Comparison of ENCODE assay signal across 9 cellular contexts in the genomic region with DNA sequence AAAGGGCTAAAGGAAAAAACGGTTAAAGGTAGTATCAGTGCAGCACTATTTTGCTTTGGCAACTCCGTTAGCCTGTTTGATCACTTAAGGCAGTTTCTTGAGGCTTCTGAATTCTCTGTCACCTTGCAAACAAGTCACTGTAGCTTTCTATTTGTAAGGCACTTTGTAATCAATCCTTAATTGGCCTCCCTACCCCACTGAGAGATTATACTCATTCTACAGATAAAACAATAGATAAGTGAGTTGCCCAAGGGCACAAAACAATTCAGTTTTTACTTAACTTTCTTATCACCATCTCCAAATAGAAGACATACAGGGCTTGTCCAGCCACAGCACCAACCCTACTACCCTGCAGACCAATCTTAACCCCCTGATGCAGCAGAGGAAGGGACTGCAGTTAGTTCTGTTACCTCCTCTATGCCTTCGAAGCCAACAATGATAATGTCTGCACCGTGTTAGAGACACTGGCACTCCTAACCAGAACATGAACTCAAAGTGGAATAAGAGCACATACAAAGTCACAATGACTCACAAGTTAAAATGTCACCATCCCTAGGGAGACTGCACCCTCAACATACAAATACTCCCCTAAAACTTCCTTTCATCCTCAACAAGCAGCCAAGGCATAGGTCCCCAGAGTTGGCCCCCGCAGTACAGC. TPM values are rescaled to one million over a fixed set of nuclear protein-coding genes. Genes with fewer than 3 reads are reported as not detected.
DNase-seq lines count a peak whose midpoint lies in the region; ATAC-seq, FAIRE-seq and TF ChIP-seq lines count a peak whose summit lies in the region.
"Had no signal": no experiment of that assay in that cellular context is flagged by ENCODE, and none has a peak within 500 bp of the region (broad histone marks: within the 10 kb centered on the region; RNA-seq: fewer than 3 reads in every experiment).

No MANE protein-coding gene starts in this region.

- no peaks in the 10 kb centered on the region for H3K9me2 ChIP-seq in HCT116 (ENCODE audit: insufficient read depth)

- TF ChIP-seq RAD21 in A549 (conservative IDR thresholded peaks at IDR 0.05 in 1 of 2, IDR thresholded peaks at IDR 0.05 in 1 of 2) (no peak), HCT116 (IDR thresholded peaks at IDR 0.05; ENCODE audit: low read depth) (no peak)

- H3K9ac ChIP-seq in HCT116 (ENCODE audit: low read length) = no peak overlapping the region
- peak overlapping the region; percentile 85 for H3K9ac ChIP-seq in adipocyte (ENCODE audit: low read length)

- no peak for ATAC-seq in A549
- ATAC-seq in HCT116 = no peak
- no peak for ATAC-seq in lower lobe of right lung
- ATAC-seq in GM19397 (IDR thresholded peaks at IDR 0.05; ENCODE audit: unreplicated experiment) = no peak
- ATAC-seq in HG02798 (IDR thresholded peaks at IDR 0.05; ENCODE audit: poor library complexity, unreplicated experiment) = no peak

- CTCF ChIA-PET in A549 (lab: Yijun Ruan, JAX) = no interaction called here
- CTCF ChIA-PET in HCT116 (lab: Charles Lee) = no interaction called here

- no peak for TF ChIP-seq CTCF in A549 (IDR thresholded peaks at IDR 0.05)
- TF ChIP-seq CTCF in HCT116 (IDR thresholded peaks at IDR 0.05 in 2 of 3, conservative IDR thresholded peaks at IDR 0.05 in 1 of 3; ENCODE audit: borderline replicate concordance in 1 of 3, insufficient read depth in 1 of 3, low read depth in 2 of 3, low read length in 2 of 3) = no peak
- TF ChIP-seq CTCF in lower lobe of right lung (IDR thresholded peaks at IDR 0.05) = no peak

- intact Hi-C loops in HCT116 (cut with micrococcal nuclease) = no loop called here
- intact Hi-C loops in lower lobe of right lung (cut with DNase I) = no loop called here

- H4K20me1 ChIP-seq in HCT116 (ENCODE audit: insufficient read depth) = no peaks in the 10 kb centered on the region

- no peaks in the 10 kb centered on the region for H3K27me3 ChIP-seq in HCT116 (ENCODE audit: insufficient read depth, low read length)
- H3K27me3 ChIP-seq in adipocyte (replicated peaks; ENCODE audit: control insufficient read depth, insufficient read depth, low read length) = peaks cover under 1% of the 10 kb centered on the region
- H3K27me3 ChIP-seq in lower lobe of right lung (ENCODE audit: low read depth) = no peaks in the 10 kb centered on the region

- peaks cover 16% of the 10 kb centered on the region for H3K79me2 ChIP-seq in HCT116 (ENCODE audit: insufficient read depth, low read length)

- H3K9me3 ChIP-seq in A549 (no peaks in the 10 kb centered on the region), HCT116 (ENCODE audit: control insufficient read depth in 1 of 2, insufficient read depth in 1 of 2, low read depth in 1 of 2, low read length in 2 of 2) (no peaks in the 10 kb centered on the region), adipocyte (ENCODE audit: control insufficient read depth, low read length) (no peaks in the 10 kb centered on the region), lower lobe of right lung (no peaks in the 10 kb centered on the region)
- H3K9me3 ChIP-seq: neutrophil had no signal

- 35% methylated on average over 5 of the region's 5 CpGs for WGBS in A549 (ENCODE audit: missing lambda C conversion rate)

- H3K4me3 ChIP-seq in A549 = peak overlapping the region; percentile 87
- peak overlapping the region in 1 of 2 experiments; percentile 67; a peak in 2 of 4 replicates for H3K4me3 ChIP-seq in HCT116 (replicated peaks in 1 of 2; ENCODE audit: low read depth in 1 of 2, low read length in 2 of 2)
- H3K4me3 ChIP-seq in adipocyte (ENCODE audit: low read length) = peak overlapping the region; percentile 83
- peak overlapping the region; percentile 79 for H3K4me3 ChIP-seq in lower lobe of right lung

- RAD21 ChIA-PET in HCT116 (lab: Charles Lee; ENCODE audit: low non-redundant PET in 1 of 2, low total read pairs in 2 of 2, uncharacterized antibody in 2 of 2, unreplicated experiment in 2 of 2) = no interaction called here

- no peak overlapping the region for H2AFZ ChIP-seq in HCT116 (ENCODE audit: low read depth, low read length, poor library complexity, severe bottlenecking)

- TF ChIP-seq EP300 in A549 (IDR thresholded peaks at IDR 0.05) = no peak

- POLR2A ChIA-PET in A549 (lab: Yijun Ruan, JAX) (no interaction called here), HCT116 (lab: Charles Lee) (no interaction called here)

- BruUV-seq in HCT116 (replicated peaks; lab: Mats Ljungman, UMichigan) = no TSS peak

- H3K4me2 ChIP-seq in A549 (peak overlapping the region; percentile 95), HCT116 (ENCODE audit: low read length) (peak overlapping the region; percentile 76)

- peak; percentile 49 for FAIRE-seq in A549 (lab: Jason Lieb, UNC)
- no peak for FAIRE-seq in urothelium cell line (lab: Jason Lieb, UNC)

- H3K4me1 ChIP-seq in A549 (peaks cover 24% of the 10 kb centered on the region), HCT116 (ENCODE audit: control insufficient read depth in 1 of 2, insufficient read depth in 2 of 2, low read length in 2 of 2) (peaks cover 2 to 14% of the 10 kb centered on the region in 2 experiments; a peak in 2 of 4 replicates), adipocyte (ENCODE audit: control insufficient read depth, insufficient read depth, low read length) (peaks cover 8% of the 10 kb centered on the region), lower lobe of right lung (no peaks in the 10 kb centered on the region)

- H3K36me3 ChIP-seq in HCT116 (ENCODE audit: control insufficient read depth in 1 of 2, insufficient read depth in 2 of 2, low read length in 2 of 2) (no peaks in the 10 kb centered on the region; a peak in 1 of 4 replicates), adipocyte (ENCODE audit: control insufficient read depth, insufficient read depth, low read length, severe bottlenecking) (no peaks in the 10 kb centered on the region), lower lobe of right lung (no peaks in the 10 kb centered on the region)
- H3K36me3 ChIP-seq: neutrophil had no signal

- H3K27ac ChIP-seq in A549 = no peak overlapping the region; a peak in 1 of 6 replicates
- H3K27ac ChIP-seq in HCT116 (ENCODE audit: low read depth, low read length) = no peak overlapping the region
- no peak overlapping the region for H3K27ac ChIP-seq in lower lobe of right lung
- H3K27ac ChIP-seq: neutrophil had no signal

- DNase-seq in A549 (ENCODE audit: low read depth in 1 of 2, low spot score in 1 of 2) (no peak), HCT116 (ENCODE audit: low read depth, low spot score) (no peak), adipocyte (ENCODE audit: low read depth) (no peak), lower lobe of right lung (no peak), NCI-H774 (lab: John Stamatoyannopoulos, UW) (no peak), urothelium cell line (ENCODE audit: low spot score) (no peak)

- TF ChIP-seq POLR2A in A549 (IDR thresholded peaks at IDR 0.05; ENCODE audit: low read length) (no peak), HCT116 (IDR thresholded peaks at IDR 0.05; ENCODE audit: borderline replicate concordance, extremely low read depth, insufficient read depth, insufficient read length) (no peak)

TF ChIP-seq in A549, 52 proteins besides CTCF, POLR2A, EP300 and RAD21 (continues in another document):
- TF ChIP-seq FOSL2 (IDR thresholded peaks at IDR 0.05) (no peak), FOSL2 (CRISPR knock-in tag; IDR thresholded peaks at IDR 0.05) (no peak), ESRRA (IDR thresholded peaks at IDR 0.05; ENCODE audit: borderline replicate concordance, low read length) (no peak), GATA3 (IDR thresholded peaks at IDR 0.05; ENCODE audit: borderline replicate concordance) (no peak)

TF ChIP-seq in HCT116, 20 proteins besides CTCF, POLR2A, EP300 and RAD21 (continues in another document):
- TF ChIP-seq TCF7L2 (IDR thresholded peaks at IDR 0.05; ENCODE audit: borderline replicate concordance, extremely low read depth, insufficient read depth, insufficient read length) (no peak), FOSL1 (IDR thresholded peaks at IDR 0.05; ENCODE audit: low read depth) (no peak), ELF1 (IDR thresholded peaks at IDR 0.05; ENCODE audit: borderline replicate concordance, low read depth) (no peak), ZNF274 (IDR thresholded peaks at IDR 0.05; ENCODE audit: low read depth, low read length) (no peak), CEBPB (IDR thresholded peaks at IDR 0.05; ENCODE audit: low read depth) (no peak), SRF (IDR thresholded peaks at IDR 0.05; ENCODE audit: low read depth) (no peak), EZH2 (IDR thresholded peaks at IDR 0.05) (no peak), JUND (IDR thresholded peaks at IDR 0.05) (no peak), EZH2phosphoT487 (IDR thresholded peaks at IDR 0.05; ENCODE audit: borderline replicate concordance) (no peak), CBX3 (IDR thresholded peaks at IDR 0.05; ENCODE audit: low read depth) (no peak)
- TF ChIP-seq, protein P1, sequence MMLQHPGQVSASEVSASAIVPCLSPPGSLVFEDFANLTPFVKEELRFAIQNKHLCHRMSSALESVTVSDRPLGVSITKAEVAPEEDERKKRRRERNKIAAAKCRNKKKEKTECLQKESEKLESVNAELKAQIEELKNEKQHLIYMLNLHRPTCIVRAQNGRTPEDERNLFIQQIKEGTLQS (IDR thresholded peaks at IDR 0.05) = no peak

RNA-seq across cellular contexts. Expression of gene TMEM185A, which starts 1.7 kb away (rescaled TPM):
- polyA plus RNA-seq in A549 (2011; rRNA removed) = 24.3 and 25.1 TPM in 2 replicates
- polyA plus RNA-seq in A549 (2012; cell fraction: cytosol; rRNA removed) = 13.0 and 16.0 TPM in 2 replicates
- polyA plus RNA-seq in A549 (2012; cell fraction: nucleus; rRNA removed) = 15.5 and 18.4 TPM in 2 replicates
- 17.6 to 21.5 TPM (median 21.1 TPM) in 3 replicates for polyA plus RNA-seq in A549 (2017; fragmentation: RNase III; extraction: RNeasy Plus Mini Kit Qiagen cat#74134 plus additional on column Dnase treatment)
- 51.2 and 59.9 TPM in 2 replicates for polyA minus RNA-seq in A549 (2011; rRNA and poly(A)+ RNA removed)
- 15.2 TPM for total RNA-seq in HCT116 (2021; ENCODE audit: unreplicated experiment)
- polyA plus RNA-seq in HCT116 (2012) = 9.9 and 10.1 TPM in 2 replicates
- 19.9 TPM for total RNA-seq in lower lobe of right lung

RNA-seq across cellular contexts. Expression of gene HSFX2, which starts 34.7 kb away (rescaled TPM):
- polyA plus RNA-seq in A549 (2011; rRNA removed) (not detected in 2 replicates), A549 (2017; fragmentation: RNase III; extraction: RNeasy Plus Mini Kit Qiagen cat#74134 plus additional on column Dnase treatment) (0.08 to 0.18 TPM (median 0.10 TPM) in 3 replicates)
- 0.11 and 0.35 TPM in 2 replicates for polyA plus RNA-seq in A549 (2012; cell fraction: cytosol; rRNA removed)
- 0.18 and 0.91 TPM in 2 replicates for polyA plus RNA-seq in A549 (2012; cell fraction: nucleus; rRNA removed)
- 0.44 TPM in 1 of 2 replicates, not detected in the other for polyA minus RNA-seq in A549 (2011; rRNA and poly(A)+ RNA removed)
- total RNA-seq in HCT116 (2021; ENCODE audit: unreplicated experiment) (not detected), lower lobe of right lung (not detected)
- not detected in 2 replicates for polyA plus RNA-seq in HCT116 (2012)

RNA-seq across cellular contexts. Expression of gene MAGEA9B, which starts 42.6 kb away (rescaled TPM):
- polyA plus RNA-seq in A549 (2011; rRNA removed) (0.08 TPM in 1 of 2 replicates, not detected in the other), A549 (2017; fragmentation: RNase III; extraction: RNeasy Plus Mini Kit Qiagen cat#74134 plus additional on column Dnase treatment) (not detected in 3 replicates)
- polyA plus RNA-seq in A549 (2012; cell fraction: cytosol; rRNA removed) = 0.06 and 0.07 TPM in 2 replicates
- 0.06 and 0.32 TPM in 2 replicates for polyA plus RNA-seq in A549 (2012; cell fraction: nucleus; rRNA removed)
- not detected in 2 replicates for polyA minus RNA-seq in A549 (2011; rRNA and poly(A)+ RNA removed)
- total RNA-seq in HCT116 (2021; ENCODE audit: unreplicated experiment) (0.47 TPM), lower lobe of right lung (not detected)
- polyA plus RNA-seq in HCT116 (2012) = 0.25 TPM in 1 of 2 replicates, not detected in the other
